25 cellular contexts compared by ENCODE assay signal in genomic region chr7:15626041-15626440, GRCh38.
"Had no signal": no experiment of that assay in that cellular context is flagged by ENCODE, and none has a peak within 500 bp of the region (broad histone marks: within the 10 kb centered on the region; RNA-seq: fewer than 3 reads in every experiment).

No MANE protein-coding gene starts in this region.

- DNase-seq: activated CD4-positive, alpha-beta memory T cell treated with anti-CD3 and anti-CD28 coated beads, Interleukin-2, amount 10 ng/mL, durations not matched to agents 7 days and 5 days; activated CD4-positive, alpha-beta T cell treated with anti-CD3 and anti-CD28 coated beads, Interleukin-2, amount 10 ng/mL, durations not matched to agents 24 days and 14 days; activated effector memory CD4-positive, alpha-beta T cell treated with anti-CD3 and anti-CD28 coated beads, Interleukin-2, amount 50 U/mL, for 16 hours; activated naive CD4-positive, alpha-beta T cell treated with anti-CD3 and anti-CD28 coated beads, Interleukin-2, amount 50 U/mL, for 16 hours; activated naive CD8-positive, alpha-beta T cell treated with anti-CD3 and anti-CD28 coated beads, Interleukin-2, amount 50 U/mL, for 24 hours; activated T-cell treated with anti-CD3 and anti-CD28 coated beads for 4 hours; esophagus squamous epithelium; heart right ventricle; kidney; left lung; natural killer cell; pancreas; psoas muscle; stimulated activated CD4-positive, alpha-beta T cell treated with anti-CD3 and anti-CD28 coated beads, Interleukin-2, amount 100 ng/mL, for 24 hours; stomach; T-helper 2 cell; transverse colon had no signal

- H3K27me3 Mint-ChIP-seq: activated CD4-positive, alpha-beta memory T cell treated with anti-CD3 and anti-CD28 coated beads, Interleukin-2, amount 10 ng/mL, durations not matched to agents 7 days and 5 days; activated CD4-positive, alpha-beta T cell treated with anti-CD3 and anti-CD28 coated beads, Interleukin-2, amount 10 ng/mL, durations not matched to agents 24 days and 14 days; activated naive CD8-positive, alpha-beta T cell treated with anti-CD3 and anti-CD28 coated beads, Interleukin-2, amount 50 U/mL, for 24 hours; central memory CD8-positive, alpha-beta T cell; stimulated activated memory B cell treated with anti-CD40 and anti-IgM and Interleukin-4, amounts not matched to agents 10 μg/mL and 1 μg/mL and 100 μg/mL, for 72 hours had no signal

- H3K27ac ChIP-seq: coronary artery, esophagus squamous epithelium, heart right ventricle, left lung, pancreas, psoas muscle, right atrium auricular region, skin epidermis, stomach, transverse colon, VCaP had no signal

- H3K27ac Mint-ChIP-seq: activated CD4-positive, alpha-beta memory T cell treated with anti-CD3 and anti-CD28 coated beads, Interleukin-2, amount 10 ng/mL, durations not matched to agents 7 days and 5 days; activated CD4-positive, alpha-beta T cell treated with anti-CD3 and anti-CD28 coated beads, Interleukin-2, amount 10 ng/mL, durations not matched to agents 24 days and 14 days; activated naive CD8-positive, alpha-beta T cell treated with anti-CD3 and anti-CD28 coated beads, Interleukin-2, amount 50 U/mL, for 24 hours; mesothelial cell of epicardium; natural killer cell; stimulated activated memory B cell treated with anti-CD40 and anti-IgM and Interleukin-4, amounts not matched to agents 10 μg/mL and 1 μg/mL and 100 μg/mL, for 72 hours had no signal

- H3K4me3 ChIP-seq: coronary artery, esophagus squamous epithelium, heart right ventricle, left lung, lung, pancreas, psoas muscle, right atrium auricular region, skin epidermis, stomach, transverse colon had no signal

- H3K27me3 ChIP-seq: esophagus squamous epithelium, heart right ventricle, left lung, pancreas, right atrium auricular region, stomach, transverse colon had no signal

- H3K36me3 Mint-ChIP-seq: mesothelial cell of epicardium; natural killer cell; stimulated activated memory B cell treated with anti-CD40 and anti-IgM and Interleukin-4, amounts not matched to agents 10 μg/mL and 1 μg/mL and 100 μg/mL, for 72 hours had no signal

- H3K9me3 Mint-ChIP-seq: activated CD4-positive, alpha-beta T cell treated with anti-CD3 and anti-CD28 coated beads, Interleukin-2, amount 10 ng/mL, durations not matched to agents 24 days and 14 days; activated naive CD8-positive, alpha-beta T cell treated with anti-CD3 and anti-CD28 coated beads, Interleukin-2, amount 50 U/mL, for 24 hours; stimulated activated memory B cell treated with anti-CD40 and anti-IgM and Interleukin-4, amounts not matched to agents 10 μg/mL and 1 μg/mL and 100 μg/mL, for 72 hours had no signal

- H3K4me3 Mint-ChIP-seq: activated CD4-positive, alpha-beta memory T cell treated with anti-CD3 and anti-CD28 coated beads, Interleukin-2, amount 10 ng/mL, durations not matched to agents 7 days and 5 days; activated CD4-positive, alpha-beta T cell treated with anti-CD3 and anti-CD28 coated beads, Interleukin-2, amount 10 ng/mL, durations not matched to agents 24 days and 14 days; activated naive CD8-positive, alpha-beta T cell treated with anti-CD3 and anti-CD28 coated beads, Interleukin-2, amount 50 U/mL, for 24 hours; central memory CD8-positive, alpha-beta T cell; mesothelial cell of epicardium; natural killer cell; stimulated activated memory B cell treated with anti-CD40 and anti-IgM and Interleukin-4, amounts not matched to agents 10 μg/mL and 1 μg/mL and 100 μg/mL, for 72 hours had no signal

- H3K36me3 ChIP-seq: esophagus squamous epithelium, left lung, pancreas, right atrium auricular region, stomach, transverse colon had no signal

- H3K4me1 Mint-ChIP-seq: activated CD4-positive, alpha-beta memory T cell treated with anti-CD3 and anti-CD28 coated beads, Interleukin-2, amount 10 ng/mL, durations not matched to agents 7 days and 5 days; activated CD4-positive, alpha-beta T cell treated with anti-CD3 and anti-CD28 coated beads, Interleukin-2, amount 10 ng/mL, durations not matched to agents 24 days and 14 days; activated naive CD8-positive, alpha-beta T cell treated with anti-CD3 and anti-CD28 coated beads, Interleukin-2, amount 50 U/mL, for 24 hours; central memory CD8-positive, alpha-beta T cell; natural killer cell; stimulated activated memory B cell treated with anti-CD40 and anti-IgM and Interleukin-4, amounts not matched to agents 10 μg/mL and 1 μg/mL and 100 μg/mL, for 72 hours had no signal
